ENCODE assay signal across 32 cellular contexts in genomic region chr6:5778906-5779305, GRCh38.
"Had no signal": no experiment of that assay in that cellular context is flagged by ENCODE, and none has a peak within 500 bp of the region (broad histone marks: within the 10 kb centered on the region; RNA-seq: fewer than 3 reads in every experiment).

No MANE protein-coding gene starts in this region.

- H3K9me3 Mint-ChIP-seq: activated CD4-positive, alpha-beta memory T cell treated with anti-CD3 and anti-CD28 coated beads, Interleukin-2, amount 10 ng/mL, durations not matched to agents 7 days and 5 days; activated naive CD4-positive, alpha-beta T cell treated with anti-CD3 and anti-CD28 coated beads, Interleukin-2, amount 10 ng/mL, durations not matched to agents 7 days and 5 days; activated naive CD8-positive, alpha-beta T cell treated with anti-CD3 and anti-CD28 coated beads, Interleukin-2, amount 50 U/mL, for 24 hours had no signal

- H3K4me1 ChIP-seq: SJCRH30 had no signal

- H3K27ac Mint-ChIP-seq: activated CD4-positive, alpha-beta memory T cell treated with anti-CD3 and anti-CD28 coated beads, Interleukin-2, amount 10 ng/mL, durations not matched to agents 7 days and 5 days; activated CD8-positive, alpha-beta memory T cell treated with anti-CD3 and anti-CD28 coated beads, Interleukin-2, amount 10 ng/mL, durations not matched to agents 7 days and 5 days; activated naive CD4-positive, alpha-beta T cell treated with anti-CD3 and anti-CD28 coated beads, Interleukin-2, amount 10 ng/mL, durations not matched to agents 7 days and 5 days; activated naive CD8-positive, alpha-beta T cell; activated naive CD8-positive, alpha-beta T cell treated with anti-CD3 and anti-CD28 coated beads, Interleukin-2, amount 50 U/mL, for 24 hours; brain had no signal

- H3K4me1 Mint-ChIP-seq: activated CD4-positive, alpha-beta memory T cell treated with anti-CD3 and anti-CD28 coated beads, Interleukin-2, amount 10 ng/mL, durations not matched to agents 7 days and 5 days; activated CD8-positive, alpha-beta memory T cell treated with anti-CD3 and anti-CD28 coated beads, Interleukin-2, amount 10 ng/mL, durations not matched to agents 7 days and 5 days; activated naive CD4-positive, alpha-beta T cell treated with anti-CD3 and anti-CD28 coated beads, Interleukin-2, amount 10 ng/mL, durations not matched to agents 7 days and 5 days had no signal

- H3K27ac ChIP-seq: SJCRH30, SK-N-MC, WERI-Rb-1 had no signal

- H3K4me3 ChIP-seq: SJCRH30, SK-N-MC had no signal

- H3K36me3 ChIP-seq: SJCRH30 had no signal

- H3K4me3 Mint-ChIP-seq: activated CD4-positive, alpha-beta memory T cell treated with anti-CD3 and anti-CD28 coated beads, Interleukin-2, amount 10 ng/mL, durations not matched to agents 7 days and 5 days; activated CD8-positive, alpha-beta memory T cell treated with anti-CD3 and anti-CD28 coated beads, Interleukin-2, amount 10 ng/mL, durations not matched to agents 7 days and 5 days; activated naive CD4-positive, alpha-beta T cell treated with anti-CD3 and anti-CD28 coated beads, Interleukin-2, amount 10 ng/mL, durations not matched to agents 7 days and 5 days; activated naive CD8-positive, alpha-beta T cell; activated naive CD8-positive, alpha-beta T cell treated with anti-CD3 and anti-CD28 coated beads, Interleukin-2, amount 50 U/mL, for 24 hours; brain had no signal

- H3K9me3 ChIP-seq: SJCRH30 had no signal

- DNase-seq: activated CD4-positive, alpha-beta memory T cell treated with anti-CD3 and anti-CD28 coated beads, Interleukin-2, amount 10 ng/mL, durations not matched to agents 7 days and 5 days; activated CD4-positive, alpha-beta T cell treated with anti-CD3 and anti-CD28 coated beads for 1 hour; activated CD4-positive, alpha-beta T cell treated with anti-CD3 and anti-CD28 coated beads for 48 hours; activated CD4-positive, CD25-positive, alpha-beta regulatory T cell; activated CD8-positive, alpha-beta memory T cell treated with anti-CD3 and anti-CD28 coated beads for 24 hours; activated CD8-positive, alpha-beta memory T cell treated with anti-CD3 and anti-CD28 coated beads, Interleukin-2, amount 10 ng/mL, durations not matched to agents 7 days and 5 days; activated CD8-positive, alpha-beta memory T cell treated with anti-CD3 and anti-CD28 coated beads, Interleukin-2, amount 50 U/mL, for 48 hours; activated effector memory CD4-positive, alpha-beta T cell treated with Interleukin-2 at 50 U/mL for 16 hours; activated naive CD4-positive, alpha-beta T cell treated with anti-CD3 and anti-CD28 coated beads, Interleukin-2, amount 10 ng/mL, durations not matched to agents 7 days and 5 days; activated naive CD8-positive, alpha-beta T cell treated with anti-CD3 and anti-CD28 coated beads, Interleukin-2, amount 50 U/mL, for 24 hours; activated T-cell treated with anti-CD3 and anti-CD28 coated beads, Interleukin-2, amount 50 U/mL, for 48 hours; anterior cingulate cortex; caudate nucleus; cerebellar nuclear complex; MM.1S; MV-4-11; NCI-H1092; NCI-H1436 treated with DMSO at 0.1 percent for 48 hours; NCI-H1694 treated with DMSO at 0.1 percent for 48 hours; NCI-H2029; NCI-H510A; NCI-H526; NCI-H748 treated with DMSO at 0.1 percent for 48 hours; NK-92 treated with Interleukin-12 subunit alpha and Interleukin-12 subunit beta, amount 100 ng/mL, for 24 hours; SHP77; SJCRH30; T1000; WERI-Rb-1 had no signal

- ATAC-seq: activated CD8-positive, alpha-beta memory T cell treated with anti-CD3 and anti-CD28 coated beads, Interleukin-2, amount 10 ng/mL, durations not matched to agents 7 days and 5 days; Panc1 had no signal

- H3K27me3 Mint-ChIP-seq: activated CD4-positive, alpha-beta memory T cell treated with anti-CD3 and anti-CD28 coated beads, Interleukin-2, amount 10 ng/mL, durations not matched to agents 7 days and 5 days; activated CD8-positive, alpha-beta memory T cell treated with anti-CD3 and anti-CD28 coated beads, Interleukin-2, amount 10 ng/mL, durations not matched to agents 7 days and 5 days; activated naive CD4-positive, alpha-beta T cell treated with anti-CD3 and anti-CD28 coated beads, Interleukin-2, amount 10 ng/mL, durations not matched to agents 7 days and 5 days; activated naive CD8-positive, alpha-beta T cell; activated naive CD8-positive, alpha-beta T cell treated with anti-CD3 and anti-CD28 coated beads, Interleukin-2, amount 50 U/mL, for 24 hours; brain had no signal

- H3K27me3 ChIP-seq: SJCRH30 had no signal
